In the genomic region with DNA sequence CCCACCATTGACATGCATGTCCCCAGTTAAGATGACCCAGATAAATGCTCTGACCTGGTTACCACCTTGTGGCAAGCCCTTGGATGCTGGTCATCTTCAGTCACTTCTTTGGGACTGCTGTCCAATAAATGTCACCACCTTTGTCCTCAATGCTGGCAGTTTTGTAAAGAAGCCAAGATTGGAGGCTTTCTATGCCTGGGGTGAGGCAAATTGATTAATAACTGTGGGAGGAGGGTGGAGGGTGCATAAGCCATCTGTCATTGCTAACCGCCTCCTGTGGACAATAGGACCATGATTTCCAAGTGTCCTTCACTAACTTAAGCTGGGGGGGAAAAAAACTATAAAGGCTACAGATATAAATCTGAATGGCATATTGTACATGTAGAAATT, we compare ENCODE assay signal across 2 cellular contexts.
TF ChIP-seq lines count a peak whose summit lies in the region.

No MANE protein-coding gene starts in this region.

TF ChIP-seq in SK-N-SH, 30 proteins besides CTCF, POLR2A, EP300 and RAD21 (continued from another document):
- TF ChIP-seq, protein P1, sequence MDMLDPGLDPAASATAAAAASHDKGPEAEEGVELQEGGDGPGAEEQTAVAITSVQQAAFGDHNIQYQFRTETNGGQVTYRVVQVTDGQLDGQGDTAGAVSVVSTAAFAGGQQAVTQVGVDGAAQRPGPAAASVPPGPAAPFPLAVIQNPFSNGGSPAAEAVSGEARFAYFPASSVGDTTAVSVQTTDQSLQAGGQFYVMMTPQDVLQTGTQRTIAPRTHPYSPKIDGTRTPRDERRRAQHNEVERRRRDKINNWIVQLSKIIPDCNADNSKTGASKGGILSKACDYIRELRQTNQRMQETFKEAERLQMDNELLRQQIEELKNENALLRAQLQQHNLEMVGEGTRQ (IDR thresholded peaks at IDR 0.05; ENCODE audit: borderline replicate concordance, low read depth, low read length): no peak
- TF ChIP-seq, protein P2, sequence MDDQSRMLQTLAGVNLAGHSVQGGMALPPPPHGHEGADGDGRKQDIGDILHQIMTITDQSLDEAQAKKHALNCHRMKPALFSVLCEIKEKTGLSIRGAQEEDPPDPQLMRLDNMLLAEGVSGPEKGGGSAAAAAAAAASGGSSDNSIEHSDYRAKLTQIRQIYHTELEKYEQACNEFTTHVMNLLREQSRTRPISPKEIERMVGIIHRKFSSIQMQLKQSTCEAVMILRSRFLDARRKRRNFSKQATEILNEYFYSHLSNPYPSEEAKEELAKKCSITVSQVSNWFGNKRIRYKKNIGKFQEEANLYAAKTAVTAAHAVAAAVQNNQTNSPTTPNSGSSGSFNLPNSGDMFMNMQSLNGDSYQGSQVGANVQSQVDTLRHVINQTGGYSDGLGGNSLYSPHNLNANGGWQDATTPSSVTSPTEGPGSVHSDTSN (IDR thresholded peaks at IDR 0.05): no peak
- TF ChIP-seq, protein P3, sequence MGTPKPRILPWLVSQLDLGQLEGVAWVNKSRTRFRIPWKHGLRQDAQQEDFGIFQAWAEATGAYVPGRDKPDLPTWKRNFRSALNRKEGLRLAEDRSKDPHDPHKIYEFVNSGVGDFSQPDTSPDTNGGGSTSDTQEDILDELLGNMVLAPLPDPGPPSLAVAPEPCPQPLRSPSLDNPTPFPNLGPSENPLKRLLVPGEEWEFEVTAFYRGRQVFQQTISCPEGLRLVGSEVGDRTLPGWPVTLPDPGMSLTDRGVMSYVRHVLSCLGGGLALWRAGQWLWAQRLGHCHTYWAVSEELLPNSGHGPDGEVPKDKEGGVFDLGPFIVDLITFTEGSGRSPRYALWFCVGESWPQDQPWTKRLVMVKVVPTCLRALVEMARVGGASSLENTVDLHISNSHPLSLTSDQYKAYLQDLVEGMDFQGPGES (IDR thresholded peaks at IDR 0.05; ENCODE audit: low read depth, low read length): no peak
- no peak for TF ChIP-seq RCOR1 (IDR thresholded peaks at IDR 0.05; ENCODE audit: low read length)
- TF ChIP-seq FOXM1 (IDR thresholded peaks at IDR 0.05; ENCODE audit: low read depth): no peak

TF ChIP-seq in SK-N-SH treated with all-trans-retinoic acid at 6 μM for 48 hours, 23 proteins besides CTCF, POLR2A, EP300 and RAD21 (continued from another document):
- TF ChIP-seq, protein P4, sequence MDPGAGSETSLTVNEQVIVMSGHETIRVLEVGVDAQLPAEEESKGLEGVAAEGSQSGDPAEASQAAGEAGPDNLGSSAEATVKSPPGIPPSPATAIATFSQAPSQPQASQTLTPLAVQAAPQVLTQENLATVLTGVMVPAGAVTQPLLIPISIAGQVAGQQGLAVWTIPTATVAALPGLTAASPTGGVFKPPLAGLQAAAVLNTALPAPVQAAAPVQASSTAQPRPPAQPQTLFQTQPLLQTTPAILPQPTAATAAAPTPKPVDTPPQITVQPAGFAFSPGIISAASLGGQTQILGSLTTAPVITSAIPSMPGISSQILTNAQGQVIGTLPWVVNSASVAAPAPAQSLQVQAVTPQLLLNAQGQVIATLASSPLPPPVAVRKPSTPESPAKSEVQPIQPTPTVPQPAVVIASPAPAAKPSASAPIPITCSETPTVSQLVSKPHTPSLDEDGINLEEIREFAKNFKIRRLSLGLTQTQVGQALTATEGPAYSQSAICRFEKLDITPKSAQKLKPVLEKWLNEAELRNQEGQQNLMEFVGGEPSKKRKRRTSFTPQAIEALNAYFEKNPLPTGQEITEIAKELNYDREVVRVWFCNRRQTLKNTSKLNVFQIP (CRISPR knock-in tag; IDR thresholded peaks at IDR 0.05; ENCODE audit: borderline replicate concordance, low read depth): no peak
- TF ChIP-seq ESRRG (CRISPR knock-in tag; IDR thresholded peaks at IDR 0.05): no peak
- TF ChIP-seq GLIS3 (CRISPR knock-in tag; IDR thresholded peaks at IDR 0.05): no peak
- no peak for TF ChIP-seq ZNF70 (CRISPR knock-in tag; IDR thresholded peaks at IDR 0.05)
- TF ChIP-seq SNAI2 (CRISPR knock-in tag; IDR thresholded peaks at IDR 0.05): no peak
- TF ChIP-seq, protein P5, sequence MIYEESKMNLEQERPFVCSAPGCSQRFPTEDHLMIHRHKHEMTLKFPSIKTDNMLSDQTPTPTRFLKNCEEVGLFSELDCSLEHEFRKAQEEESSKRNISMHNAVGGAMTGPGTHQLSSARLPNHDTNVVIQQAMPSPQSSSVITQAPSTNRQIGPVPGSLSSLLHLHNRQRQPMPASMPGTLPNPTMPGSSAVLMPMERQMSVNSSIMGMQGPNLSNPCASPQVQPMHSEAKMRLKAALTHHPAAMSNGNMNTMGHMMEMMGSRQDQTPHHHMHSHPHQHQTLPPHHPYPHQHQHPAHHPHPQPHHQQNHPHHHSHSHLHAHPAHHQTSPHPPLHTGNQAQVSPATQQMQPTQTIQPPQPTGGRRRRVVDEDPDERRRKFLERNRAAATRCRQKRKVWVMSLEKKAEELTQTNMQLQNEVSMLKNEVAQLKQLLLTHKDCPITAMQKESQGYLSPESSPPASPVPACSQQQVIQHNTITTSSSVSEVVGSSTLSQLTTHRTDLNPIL (CRISPR knock-in tag; IDR thresholded peaks at IDR 0.05; ENCODE audit: low read depth): no peak
- TF ChIP-seq ZFP30 (CRISPR knock-in tag; IDR thresholded peaks at IDR 0.05): no peak
- no peak for TF ChIP-seq CSDC2 (CRISPR knock-in tag; IDR thresholded peaks at IDR 0.05)
- TF ChIP-seq, protein P6, sequence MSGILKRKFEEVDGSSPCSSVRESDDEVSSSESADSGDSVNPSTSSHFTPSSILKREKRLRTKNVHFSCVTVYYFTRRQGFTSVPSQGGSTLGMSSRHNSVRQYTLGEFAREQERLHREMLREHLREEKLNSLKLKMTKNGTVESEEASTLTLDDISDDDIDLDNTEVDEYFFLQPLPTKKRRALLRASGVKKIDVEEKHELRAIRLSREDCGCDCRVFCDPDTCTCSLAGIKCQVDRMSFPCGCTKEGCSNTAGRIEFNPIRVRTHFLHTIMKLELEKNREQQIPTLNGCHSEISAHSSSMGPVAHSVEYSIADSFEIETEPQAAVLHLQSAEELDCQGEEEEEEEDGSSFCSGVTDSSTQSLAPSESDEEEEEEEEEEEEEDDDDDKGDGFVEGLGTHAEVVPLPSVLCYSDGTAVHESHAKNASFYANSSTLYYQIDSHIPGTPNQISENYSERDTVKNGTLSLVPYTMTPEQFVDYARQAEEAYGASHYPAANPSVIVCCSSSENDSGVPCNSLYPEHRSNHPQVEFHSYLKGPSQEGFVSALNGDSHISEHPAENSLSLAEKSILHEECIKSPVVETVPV (CRISPR knock-in tag; IDR thresholded peaks at IDR 0.05): no peak
- TF ChIP-seq OSR1 (CRISPR knock-in tag; IDR thresholded peaks at IDR 0.05): no peak
- no peak for TF ChIP-seq PPARA (CRISPR knock-in tag; IDR thresholded peaks at IDR 0.05; ENCODE audit: borderline replicate concordance)
- TF ChIP-seq, protein P7, sequence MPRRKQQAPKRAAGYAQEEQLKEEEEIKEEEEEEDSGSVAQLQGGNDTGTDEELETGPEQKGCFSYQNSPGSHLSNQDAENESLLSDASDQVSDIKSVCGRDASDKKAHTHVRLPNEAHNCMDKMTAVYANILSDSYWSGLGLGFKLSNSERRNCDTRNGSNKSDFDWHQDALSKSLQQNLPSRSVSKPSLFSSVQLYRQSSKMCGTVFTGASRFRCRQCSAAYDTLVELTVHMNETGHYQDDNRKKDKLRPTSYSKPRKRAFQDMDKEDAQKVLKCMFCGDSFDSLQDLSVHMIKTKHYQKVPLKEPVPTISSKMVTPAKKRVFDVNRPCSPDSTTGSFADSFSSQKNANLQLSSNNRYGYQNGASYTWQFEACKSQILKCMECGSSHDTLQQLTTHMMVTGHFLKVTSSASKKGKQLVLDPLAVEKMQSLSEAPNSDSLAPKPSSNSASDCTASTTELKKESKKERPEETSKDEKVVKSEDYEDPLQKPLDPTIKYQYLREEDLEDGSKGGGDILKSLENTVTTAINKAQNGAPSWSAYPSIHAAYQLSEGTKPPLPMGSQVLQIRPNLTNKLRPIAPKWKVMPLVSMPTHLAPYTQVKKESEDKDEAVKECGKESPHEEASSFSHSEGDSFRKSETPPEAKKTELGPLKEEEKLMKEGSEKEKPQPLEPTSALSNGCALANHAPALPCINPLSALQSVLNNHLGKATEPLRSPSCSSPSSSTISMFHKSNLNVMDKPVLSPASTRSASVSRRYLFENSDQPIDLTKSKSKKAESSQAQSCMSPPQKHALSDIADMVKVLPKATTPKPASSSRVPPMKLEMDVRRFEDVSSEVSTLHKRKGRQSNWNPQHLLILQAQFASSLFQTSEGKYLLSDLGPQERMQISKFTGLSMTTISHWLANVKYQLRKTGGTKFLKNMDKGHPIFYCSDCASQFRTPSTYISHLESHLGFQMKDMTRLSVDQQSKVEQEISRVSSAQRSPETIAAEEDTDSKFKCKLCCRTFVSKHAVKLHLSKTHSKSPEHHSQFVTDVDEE (CRISPR knock-in tag; IDR thresholded peaks at IDR 0.05): no peak
